In the genomic region with DNA sequence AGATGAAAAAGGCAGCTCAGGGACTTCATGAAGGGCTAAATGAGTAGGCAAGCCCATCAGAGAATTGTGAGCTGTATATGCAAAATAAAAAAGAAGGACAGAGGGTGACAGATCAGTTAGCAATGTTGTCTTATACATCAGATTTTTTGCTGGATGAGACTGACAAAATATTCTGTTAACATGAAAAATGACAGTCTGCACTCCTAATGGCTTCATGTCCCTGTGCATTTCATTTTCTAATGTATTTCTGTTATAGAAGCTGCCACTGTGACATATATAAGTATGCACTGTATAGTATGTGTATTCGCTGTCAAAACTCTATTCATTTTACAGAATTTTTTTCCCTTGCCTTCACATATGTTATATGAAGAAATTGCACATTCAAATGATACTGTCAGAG, we compare ENCODE assay signal across 25 cellular contexts.
"Had no signal": no experiment of that assay in that cellular context is flagged by ENCODE, and none has a peak within 500 bp of the region (broad histone marks: within the 10 kb centered on the region; RNA-seq: fewer than 3 reads in every experiment).

No MANE protein-coding gene starts in this region.

- H3K36me3 ChIP-seq: colonic mucosa, esophagus muscularis mucosa, esophagus squamous epithelium, gastrocnemius medialis, gastroesophageal sphincter, heart left ventricle, heart right ventricle had no signal

- H3K4me3 ChIP-seq: colonic mucosa, coronary artery, esophagus muscularis mucosa, esophagus squamous epithelium, gastrocnemius medialis, gastroesophageal sphincter, heart left ventricle, heart right ventricle had no signal

- H3K9me3 Mint-ChIP-seq: endodermal cell had no signal

- DNase-seq: colonic mucosa; cortex of kidney; dermis blood vessel endothelial cell; dorsolateral prefrontal cortex; effector CD4-positive, alpha-beta T cell; effector CD8-positive, alpha-beta T cell; effector memory CD4-positive, alpha-beta T cell; effector memory CD8-positive, alpha-beta T cell; endodermal cell; erythroblast; esophagus squamous epithelium; foreskin fibroblast; foreskin keratinocyte; foreskin melanocyte; gastrocnemius medialis; glutamatergic neuron; head of caudate nucleus; heart left ventricle; heart right ventricle had no signal

- H3K27me3 ChIP-seq: colonic mucosa, dorsolateral prefrontal cortex, esophagus muscularis mucosa, esophagus squamous epithelium, foreskin keratinocyte, gastrocnemius medialis, gastroesophageal sphincter, heart left ventricle, heart right ventricle had no signal

- H3K4me3 Mint-ChIP-seq: dendritic cell treated with granulocyte-macrophage colony-stimulating factor and Interleukin-4, amounts not matched to agents 40 ng/mL and 50 ng/mL, for 4 days; effector memory CD8-positive, alpha-beta T cell; endodermal cell had no signal

- H3K27ac ChIP-seq: colonic mucosa, coronary artery, epithelial cell of prostate, esophagus muscularis mucosa, esophagus squamous epithelium, foreskin keratinocyte, gastrocnemius medialis, gastroesophageal sphincter, heart left ventricle, heart right ventricle had no signal

- H3K27me3 Mint-ChIP-seq: dendritic cell treated with granulocyte-macrophage colony-stimulating factor and Interleukin-4, amounts not matched to agents 40 ng/mL and 50 ng/mL, for 4 days; effector memory CD8-positive, alpha-beta T cell had no signal

- H3K27ac Mint-ChIP-seq: dendritic cell treated with granulocyte-macrophage colony-stimulating factor and Interleukin-4, amounts not matched to agents 40 ng/mL and 50 ng/mL, for 4 days; effector memory CD8-positive, alpha-beta T cell; endodermal cell had no signal

- ATAC-seq: effector memory CD8-positive, alpha-beta T cell; esophagus mucosa; foreskin keratinocyte; gastrocnemius medialis; heart left ventricle; heart right ventricle had no signal

- H3K9me3 ChIP-seq: colonic mucosa, esophagus muscularis mucosa, gastrocnemius medialis, gastroesophageal sphincter had no signal
